In the genomic region with DNA sequence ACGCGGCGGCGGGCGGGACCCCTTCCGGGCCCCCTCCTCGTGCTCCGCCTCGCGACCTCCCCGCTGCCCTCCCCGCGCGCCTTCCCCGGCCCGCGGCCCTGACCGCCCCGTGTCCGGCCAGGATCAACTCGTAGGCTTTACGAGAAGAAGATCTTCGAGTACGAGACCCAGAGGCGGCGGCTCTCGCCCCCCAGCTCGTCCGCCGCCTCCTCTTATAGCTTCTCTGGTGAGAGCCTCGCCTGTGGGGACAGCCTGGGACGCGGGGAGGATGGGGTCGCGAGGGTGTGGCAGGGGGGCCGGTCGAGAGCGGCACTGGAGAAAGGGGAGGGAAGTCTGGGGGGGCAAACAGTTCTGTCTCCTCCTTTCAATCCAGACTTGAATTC, we compare ENCODE assay signal across 8 cellular contexts. TPM values are rescaled to one million over a fixed set of nuclear protein-coding genes. Genes with fewer than 3 reads are reported as not detected.
DNase-seq lines count a peak whose midpoint lies in the region; ATAC-seq, FAIRE-seq and TF ChIP-seq lines count a peak whose summit lies in the region.

No MANE protein-coding gene starts in this region.

- no TSS peak for BruUV-seq in Calu3 (replicated peaks; lab: Mats Ljungman, UMichigan)

- H2BK15ac ChIP-seq in H1 (ENCODE audit: low read length) (no peak overlapping the region), neuronal stem cell (ENCODE audit: low read length) (no peak overlapping the region)

- H3K27ac Mint-ChIP-seq in Calu3 (ENCODE audit: unreplicated experiment): peak overlapping the region; percentile 86

- H2BK5ac ChIP-seq in H1 (ENCODE audit: low read depth, low read length) (no peak overlapping the region), neuronal stem cell (ENCODE audit: low read length) (peak overlapping the region; percentile 82)

- POLR2A ChIA-PET in H1 (lab: Charles Lee; ENCODE audit: partially characterized antibody): interaction anchor here (0.6 to 6.5 kb wide), 5 partner anchors 11 to 298 kb away, joined by 3 to 107 read pairs (median 16); partner anchors contain the start of gene RPL10

- no peak for ATAC-seq in HG03469 (IDR thresholded peaks at IDR 0.05; ENCODE audit: unreplicated experiment)
- ATAC-seq in GM18867 (IDR thresholded peaks at IDR 0.05; ENCODE audit: unreplicated experiment): no peak
- no peak for ATAC-seq in HG02885 (IDR thresholded peaks at IDR 0.05; ENCODE audit: poor library complexity, unreplicated experiment)

- H3K4me1 Mint-ChIP-seq in Calu3 (ENCODE audit: low read depth, unreplicated experiment): peaks cover 12% of the 10 kb centered on the region

- TF ChIP-seq EP300 in H1 (IDR thresholded peaks at IDR 0.05; ENCODE audit: borderline replicate concordance in 1 of 2, low read depth in 2 of 2, low read length in 2 of 2): no peak

- peak overlapping the region; percentile 81 for H3K4me3 Mint-ChIP-seq in Calu3 (ENCODE audit: low read depth, unreplicated experiment)

- H3K9me3 ChIP-seq in H1 (ENCODE audit: insufficient read depth in 2 of 2, low read depth in 1 of 2, low read length in 1 of 2) (no peaks in the 10 kb centered on the region), neuronal stem cell (replicated peaks in 1 of 2; ENCODE audit: control insufficient read depth in 2 of 2, insufficient read depth in 1 of 2, low read depth in 1 of 2, low read length in 2 of 2) (no peaks in the 10 kb centered on the region)

- no peak for TF ChIP-seq RAD21 in H1 (IDR thresholded peaks at IDR 0.05 in 1 of 2, conservative IDR thresholded peaks at IDR 0.05 in 1 of 2; ENCODE audit: low read depth in 2 of 2, low read length in 2 of 2)

- H4K5ac ChIP-seq in H1 (ENCODE audit: insufficient read length, low read depth, low read length): no peak overlapping the region

- no peaks in the 10 kb centered on the region for H3K79me1 ChIP-seq in H1 (ENCODE audit: low read depth, low read length)
- H3K79me1 ChIP-seq in neuronal stem cell (ENCODE audit: low read depth, low read length): no peaks in the 10 kb centered on the region

- H4K20me1 ChIP-seq in H1 (replicated peaks in 1 of 2; ENCODE audit: control insufficient read depth in 1 of 2, insufficient read depth in 2 of 2, low read length in 2 of 2): peaks cover 0 to 2% of the 10 kb centered on the region in 2 experiments

- H2BK12ac ChIP-seq in H1 (ENCODE audit: low read depth, low read length) (no peak overlapping the region; the same call in 1 of the 2 replicates), neuronal stem cell (ENCODE audit: low read length) (no peak overlapping the region)

- no peak for TF ChIP-seq CTCF in Calu3 (IDR thresholded peaks at IDR 0.05; ENCODE audit: unreplicated experiment)
- no peak for TF ChIP-seq CTCF in LNCaP clone FGC (IDR thresholded peaks at IDR 0.05; ENCODE audit: control insufficient read depth, extremely low read depth, insufficient read depth)
- no peak for TF ChIP-seq CTCF in H1 (IDR thresholded peaks at IDR 0.05; ENCODE audit: control extremely low read depth in 1 of 3, insufficient read depth in 1 of 3, low read depth in 1 of 3, low read length in 3 of 3)

- H3K27me3 Mint-ChIP-seq in Calu3 (ENCODE audit: unreplicated experiment): no peaks in the 10 kb centered on the region

- H3K4me3 ChIP-seq in LNCaP clone FGC (ENCODE audit: low read depth, low read length) (peak overlapping the region; percentile 83), H1 (ENCODE audit: extremely low read depth in 1 of 4, insufficient read depth in 2 of 4, low read depth in 3 of 4, low read length in 4 of 4) (peak overlapping the region; percentile 75 to 97 (median 78)), neuronal stem cell (ENCODE audit: low read length in 2 of 2) (peak overlapping the region; percentile 86 to 95)

- H4K91ac ChIP-seq in H1 (replicated peaks; ENCODE audit: insufficient read length, low read length) (no peak overlapping the region), neuronal stem cell (ENCODE audit: low read depth, low read length, poor library complexity) (no peak overlapping the region)

- H2AK5ac ChIP-seq in H1 (ENCODE audit: low read depth, low read length) (no peak overlapping the region), neuronal stem cell (ENCODE audit: low read depth, low read length) (no peak overlapping the region)

- H3K36me3 ChIP-seq in H1 (ENCODE audit: control insufficient read depth in 2 of 4, insufficient read depth in 4 of 4, low read length in 3 of 4): peaks cover 0 to 26% (median 0%) of the 10 kb centered on the region in 4 experiments; a peak in 2 of 8 replicates
- peaks cover 0 to 22% of the 10 kb centered on the region in 2 donors for H3K36me3 ChIP-seq in neuronal stem cell (replicated peaks in 1 of 2; ENCODE audit: control insufficient read depth in 2 of 2, insufficient read depth in 2 of 2, low read length in 2 of 2)

- H3K56ac ChIP-seq in H1 (replicated peaks; ENCODE audit: insufficient read length, low read depth, low read length): no peak overlapping the region

- H3K23me2 ChIP-seq in H1 (ENCODE audit: low read depth, low read length): peaks cover 4% of the 10 kb centered on the region; the same call in 1 of the 2 replicates

- no peaks in the 10 kb centered on the region for H3K9me3 Mint-ChIP-seq in Calu3 (ENCODE audit: low read depth, unreplicated experiment)

- H3K14ac ChIP-seq in H1 (ENCODE audit: insufficient read length) (no peak overlapping the region), neuronal stem cell (ENCODE audit: low read length) (no peak overlapping the region)

- H2AFZ ChIP-seq in H1 (ENCODE audit: low read length) (no peak overlapping the region), neuronal stem cell (ENCODE audit: low read length) (no peak overlapping the region)

- H3K9ac ChIP-seq in H1 (replicated peaks in 1 of 4; ENCODE audit: extremely low read depth in 1 of 4, low read depth in 3 of 4, low read length in 3 of 4) (peak overlapping the region; percentile 84 to 92 (median 92)), neuronal stem cell (ENCODE audit: low read depth, low read length, poor library complexity) (peak overlapping the region; percentile 88)

- H3K4me1 ChIP-seq in H1 (replicated peaks in 1 of 4; ENCODE audit: control insufficient read depth in 3 of 4, insufficient read depth in 4 of 4, low read length in 3 of 4) (peaks cover 0 to 23% (median 10%) of the 10 kb centered on the region in 4 experiments; a peak in 6 of 7 replicates), neuronal stem cell (ENCODE audit: control insufficient read depth in 2 of 2, insufficient read depth in 1 of 2, low read depth in 1 of 2, low read length in 2 of 2) (peaks cover 10 to 18% of the 10 kb centered on the region in 2 donors)

- no peak overlapping the region; the same call in 1 of the 2 replicates for H3K18ac ChIP-seq in H1 (ENCODE audit: extremely low read depth, low read length)
- peak overlapping the region; percentile 92 for H3K18ac ChIP-seq in neuronal stem cell (ENCODE audit: low read length)

- H2BK120ac ChIP-seq in H1 (replicated peaks; ENCODE audit: low read depth, low read length) (no peak overlapping the region), neuronal stem cell (ENCODE audit: low read depth, low read length) (no peak overlapping the region)

- DNase-seq in Calu3 (no peak), LNCaP clone FGC (ENCODE audit: low read depth) (no peak), H1 (ENCODE audit: low read depth in 1 of 2, low spot score in 2 of 2) (no peak), neuronal stem cell (ENCODE audit: low spot score) (no peak), iPS-NIHi11 (ENCODE audit: low spot score) (no peak)

- H3K4ac ChIP-seq in H1 (replicated peaks; ENCODE audit: insufficient read length, low read depth, low read length) (no peak overlapping the region), neuronal stem cell (ENCODE audit: low read length) (no peak overlapping the region)

- H3K4me2 ChIP-seq in H1 (ENCODE audit: insufficient read depth in 1 of 2, low read depth in 2 of 2, low read length in 2 of 2) (peak overlapping the region; percentile 79 to 98), neuronal stem cell (ENCODE audit: insufficient read depth, low read length, poor library complexity, severe bottlenecking) (peak overlapping the region; percentile 54)

- intact Hi-C loops in Calu3 (cut with micrococcal nuclease; ENCODE audit: unreplicated experiment): no loop called here

- peaks cover 0 to 13% of the 10 kb centered on the region in 2 experiments; a peak in 2 of 4 replicates for H3K79me2 ChIP-seq in H1 (ENCODE audit: control insufficient read depth in 1 of 2, insufficient read depth in 2 of 2, low read length in 2 of 2)

- H2BK20ac ChIP-seq in H1 (ENCODE audit: low read length): no peak overlapping the region

- CTCF ChIA-PET in Calu3 (lab: Charles Lee) (interaction anchor here (0.7 to 1.0 kb wide), 2 partner anchors 113 to 432 kb away, joined by 3 read pairs; no protein-coding TSS in a partner anchor), H1 (lab: Charles Lee; ENCODE audit: partially characterized antibody) (interaction anchor here (1.6 kb wide), 1 partner anchor 11 kb away, joined by 5 read pairs; no protein-coding TSS in a partner anchor)

- no peak for TF ChIP-seq POLR2A in H1 (IDR thresholded peaks at IDR 0.05; ENCODE audit: control extremely low read depth in 1 of 2, low read depth in 2 of 2, low read length in 2 of 2)

- H3K36me3 Mint-ChIP-seq in Calu3 (ENCODE audit: insufficient read depth, unreplicated experiment): peaks cover 56% of the 10 kb centered on the region

- H3K23ac ChIP-seq in H1 (ENCODE audit: insufficient read length) (no peak overlapping the region), neuronal stem cell (ENCODE audit: low read depth, low read length, poor library complexity) (no peak overlapping the region)

- H3K27me3 ChIP-seq in H1 (replicated peaks in 1 of 4; ENCODE audit: control insufficient read depth in 3 of 4, extremely low read depth in 1 of 4, insufficient read depth in 3 of 4, low read length in 3 of 4) (peaks cover 0 to 3% (median 0%) of the 10 kb centered on the region in 4 experiments; a peak in 1 of 7 replicates), neuronal stem cell (ENCODE audit: control insufficient read depth in 3 of 3, insufficient read depth in 3 of 3, low read depth in 1 of 3, low read length in 3 of 3) (no peaks in the 10 kb centered on the region)

- peak overlapping the region; percentile 96 for H3K27ac ChIP-seq in H1 (ENCODE audit: low read depth, low read length)
- peak overlapping the region; percentile 69 for H3K27ac ChIP-seq in neuronal stem cell (replicated peaks; ENCODE audit: low read length)

- WGBS in H1 (ENCODE audit: extremely low coverage in 1 of 2, insufficient coverage in 1 of 2, insufficient read length in 1 of 2, insufficient replicate concordance in 2 of 2, low coverage in 1 of 2, low lambda C conversion rate in 2 of 2, missing lambda C conversion rate in 1 of 2), 2 experiments: no CpG with 5 or more reads among the region's 38 CpGs
- WGBS in neuronal stem cell (ENCODE audit: extremely low coverage in 2 of 2, insufficient read length in 2 of 2, insufficient replicate concordance in 1 of 2), 2 donors: no CpG with 5 or more reads among the region's 38 CpGs

- H4K8ac ChIP-seq in H1 (ENCODE audit: extremely low read depth, insufficient read depth, low read length) (peak overlapping the region; percentile 98), neuronal stem cell (ENCODE audit: low read depth, low read length) (no peak overlapping the region)

- no peak for FAIRE-seq in H1 (lab: Jason Lieb, UNC)

RNA-seq across cellular contexts. Expression of gene EMD, which starts 0.5 kb away (rescaled TPM):
- total RNA-seq in Calu3 (2022): 75.1 TPM in 2 replicates
- 104 and 109 TPM in 2 replicates for total RNA-seq in H1 (2021; fragmentation: NEBNext Ultra II Directional; extraction: Animal tissue kit (Norgen Biotek cat#: 25700))
- 45.5 and 128 TPM in 2 replicates for polyA plus RNA-seq in H1 (2011; rRNA removed)
- 88.6 TPM for polyA plus RNA-seq in H1 (2011; cell fraction: cytosol; rRNA removed)
- polyA plus RNA-seq in H1 (2011; cell fraction: nucleus; rRNA removed): 218 TPM
- 84.6 to 114 TPM (median 106 TPM) in 4 replicates for polyA plus RNA-seq in H1 (2012, experiment 1 of 2)
- polyA plus RNA-seq in H1 (2012, experiment 2 of 2): 104 TPM
- polyA plus RNA-seq in H1 (2013, experiment 1 of 2): 71.7 TPM
- 72.0 TPM for polyA plus RNA-seq in H1 (2013, experiment 2 of 2)
- 21.4 and 56.1 TPM in 2 replicates for polyA minus RNA-seq in H1 (2011; rRNA and poly(A)+ RNA removed)
- polyA minus RNA-seq in H1 (2011; cell fraction: cytosol; rRNA and poly(A)+ RNA removed): 62.9 TPM
- 71.8 TPM for polyA minus RNA-seq in H1 (2011; cell fraction: nucleus; rRNA and poly(A)+ RNA removed)
- 55.3 TPM for polyA plus RNA-seq in neuronal stem cell (2013, experiment 1 of 2)
- 56.6 TPM for polyA plus RNA-seq in neuronal stem cell (2013, experiment 2 of 2)

RNA-seq across cellular contexts. Expression of gene FLNA, which starts 5.1 kb away (rescaled TPM):
- total RNA-seq in Calu3 (2022): 973 and 1,240 TPM in 2 replicates
- total RNA-seq in H1 (2021; fragmentation: NEBNext Ultra II Directional; extraction: Animal tissue kit (Norgen Biotek cat#: 25700)): 925 and 957 TPM in 2 replicates
- polyA plus RNA-seq in H1 (2011; rRNA removed): 315 and 451 TPM in 2 replicates
- 251 TPM for polyA plus RNA-seq in H1 (2011; cell fraction: cytosol; rRNA removed)
- 1,759 TPM for polyA plus RNA-seq in H1 (2011; cell fraction: nucleus; rRNA removed)
- polyA plus RNA-seq in H1 (2012, experiment 1 of 2): 767 to 1,094 TPM (median 1,076 TPM) in 4 replicates
- 883 TPM for polyA plus RNA-seq in H1 (2012, experiment 2 of 2)
- 705 TPM for polyA plus RNA-seq in H1 (2013, experiment 1 of 2)
- polyA plus RNA-seq in H1 (2013, experiment 2 of 2): 715 TPM
- polyA minus RNA-seq in H1 (2011; rRNA and poly(A)+ RNA removed): 1,078 and 1,259 TPM in 2 replicates
- polyA minus RNA-seq in H1 (2011; cell fraction: cytosol; rRNA and poly(A)+ RNA removed): 972 TPM
- 786 TPM for polyA minus RNA-seq in H1 (2011; cell fraction: nucleus; rRNA and poly(A)+ RNA removed)
- polyA plus RNA-seq in neuronal stem cell (2013, experiment 1 of 2): 215 TPM
- 217 TPM for polyA plus RNA-seq in neuronal stem cell (2013, experiment 2 of 2)

RNA-seq across cellular contexts. Expression of gene RPL10, which starts 18.6 kb away (rescaled TPM):
- 1,458 and 1,495 TPM in 2 replicates for total RNA-seq in Calu3 (2022)
- 2,633 and 2,739 TPM in 2 replicates for total RNA-seq in H1 (2021; fragmentation: NEBNext Ultra II Directional; extraction: Animal tissue kit (Norgen Biotek cat#: 25700))
- 4,127 and 4,293 TPM in 2 replicates for polyA plus RNA-seq in H1 (2011; rRNA removed)
- 5,761 TPM for polyA plus RNA-seq in H1 (2011; cell fraction: cytosol; rRNA removed)
- polyA plus RNA-seq in H1 (2011; cell fraction: nucleus; rRNA removed): 3,153 TPM
- polyA plus RNA-seq in H1 (2012, experiment 1 of 2): 3,130 to 3,861 TPM (median 3,536 TPM) in 4 replicates
- polyA plus RNA-seq in H1 (2012, experiment 2 of 2): 7,339 TPM
- polyA plus RNA-seq in H1 (2013, experiment 1 of 2): 3,375 TPM
- 3,168 TPM for polyA plus RNA-seq in H1 (2013, experiment 2 of 2)
- 1,237 and 1,471 TPM in 2 replicates for polyA minus RNA-seq in H1 (2011; rRNA and poly(A)+ RNA removed)
- polyA minus RNA-seq in H1 (2011; cell fraction: cytosol; rRNA and poly(A)+ RNA removed): 1,290 TPM
- polyA minus RNA-seq in H1 (2011; cell fraction: nucleus; rRNA and poly(A)+ RNA removed): 850 TPM
- 4,532 TPM for polyA plus RNA-seq in neuronal stem cell (2013, experiment 1 of 2)
- polyA plus RNA-seq in neuronal stem cell (2013, experiment 2 of 2): 4,365 TPM

RNA-seq across cellular contexts. Expression of gene DNASE1L1, which starts 29.5 kb away (rescaled TPM):
- 28.8 and 30.6 TPM in 2 replicates for total RNA-seq in Calu3 (2022)
- total RNA-seq in H1 (2021; fragmentation: NEBNext Ultra II Directional; extraction: Animal tissue kit (Norgen Biotek cat#: 25700)): 8.7 and 10.3 TPM in 2 replicates
- 30.0 and 30.4 TPM in 2 replicates for polyA plus RNA-seq in H1 (2011; rRNA removed)
- 20.6 TPM for polyA plus RNA-seq in H1 (2011; cell fraction: cytosol; rRNA removed)
- 28.3 TPM for polyA plus RNA-seq in H1 (2011; cell fraction: nucleus; rRNA removed)
- 9.6 to 18.4 TPM (median 16.1 TPM) in 4 replicates for polyA plus RNA-seq in H1 (2012, experiment 1 of 2)
- polyA plus RNA-seq in H1 (2012, experiment 2 of 2): 12.0 TPM
- polyA plus RNA-seq in H1 (2013, experiment 1 of 2): 9.0 TPM
- 9.1 TPM for polyA plus RNA-seq in H1 (2013, experiment 2 of 2)
- polyA minus RNA-seq in H1 (2011; rRNA and poly(A)+ RNA removed): 11.0 and 12.5 TPM in 2 replicates
- polyA minus RNA-seq in H1 (2011; cell fraction: cytosol; rRNA and poly(A)+ RNA removed): 10.4 TPM
- polyA minus RNA-seq in H1 (2011; cell fraction: nucleus; rRNA and poly(A)+ RNA removed): 7.4 TPM
- polyA plus RNA-seq in neuronal stem cell (2013, experiment 1 of 2): 15.4 TPM
- 15.1 TPM for polyA plus RNA-seq in neuronal stem cell (2013, experiment 2 of 2)

RNA-seq across cellular contexts. Expression of gene TAFAZZIN, which starts 31.8 kb away (rescaled TPM):
- total RNA-seq in Calu3 (2022): 55.0 and 56.3 TPM in 2 replicates
- total RNA-seq in H1 (2021; fragmentation: NEBNext Ultra II Directional; extraction: Animal tissue kit (Norgen Biotek cat#: 25700)): 23.9 and 25.3 TPM in 2 replicates
- 28.6 and 42.8 TPM in 2 replicates for polyA plus RNA-seq in H1 (2011; rRNA removed)
- 41.9 TPM for polyA plus RNA-seq in H1 (2011; cell fraction: cytosol; rRNA removed)
- polyA plus RNA-seq in H1 (2011; cell fraction: nucleus; rRNA removed): 150 TPM
- 23.5 to 41.0 TPM (median 34.1 TPM) in 4 replicates for polyA plus RNA-seq in H1 (2012, experiment 1 of 2)
- 26.1 TPM for polyA plus RNA-seq in H1 (2012, experiment 2 of 2)
- polyA plus RNA-seq in H1 (2013, experiment 1 of 2): 28.9 TPM
- 26.1 TPM for polyA plus RNA-seq in H1 (2013, experiment 2 of 2)
- 13.4 and 17.8 TPM in 2 replicates for polyA minus RNA-seq in H1 (2011; rRNA and poly(A)+ RNA removed)
- polyA minus RNA-seq in H1 (2011; cell fraction: cytosol; rRNA and poly(A)+ RNA removed): 19.6 TPM
- 34.1 TPM for polyA minus RNA-seq in H1 (2011; cell fraction: nucleus; rRNA and poly(A)+ RNA removed)
- polyA plus RNA-seq in neuronal stem cell (2013, experiment 1 of 2): 26.7 TPM
- polyA plus RNA-seq in neuronal stem cell (2013, experiment 2 of 2): 28.2 TPM
